ENCODE assay signal across 14 cellular contexts in genomic region chr1:181503130-181503810, GRCh38. TPM values are rescaled to one million over a fixed set of nuclear protein-coding genes. Genes with fewer than 3 reads are reported as not detected.
DNase-seq lines count a peak whose midpoint lies in the region; ATAC-seq, FAIRE-seq and TF ChIP-seq lines count a peak whose summit lies in the region.
"Had no signal": no experiment of that assay in that cellular context is flagged by ENCODE, and none has a peak within 500 bp of the region (broad histone marks: within the 10 kb centered on the region; RNA-seq: fewer than 3 reads in every experiment).

No MANE protein-coding gene starts in this region.

- FAIRE-seq in astrocyte (lab: Jason Lieb, UNC), result no peak
- FAIRE-seq: A549 had no signal

- intact Hi-C loops in Right ventricle myocardium inferior (cut with DNase I) (no loop called here), aorta (cut with DNase I) (no loop called here)
- intact Hi-C loops in activated CD4-positive, alpha-beta T cell treated with anti-CD3 and anti-CD28 coated beads for 36 hours (cut with DNase I, micrococcal nuclease), result no loop called here

- H3K4me1 ChIP-seq in right atrium auricular region (no peaks in the 10 kb centered on the region), astrocyte (ENCODE audit: insufficient read depth, low read length) (no peaks in the 10 kb centered on the region), mesodermal cell (ENCODE audit: control insufficient read depth, insufficient read depth, low read length, poor library complexity, severe bottlenecking) (no peaks in the 10 kb centered on the region), aorta (ENCODE audit: control insufficient read depth in 1 of 2, insufficient read depth in 2 of 2, low read length in 2 of 2) (no peaks in the 10 kb centered on the region)
- H3K4me1 ChIP-seq: A549 had no signal

- H3K4me1 Mint-ChIP-seq in astrocyte (ENCODE audit: low read depth, unreplicated experiment), result peaks cover 13% of the 10 kb centered on the region
- H3K4me1 Mint-ChIP-seq in activated CD4-positive, alpha-beta T cell treated with anti-CD3 and anti-CD28 coated beads for 36 hours, result peaks cover 2% of the 10 kb centered on the region

- no peaks in the 10 kb centered on the region for H4K20me1 ChIP-seq in astrocyte (ENCODE audit: insufficient read depth, low read length)

- peak overlapping the region; percentile 94 for H3K27ac Mint-ChIP-seq in astrocyte (ENCODE audit: unreplicated experiment)
- no peak overlapping the region for H3K27ac Mint-ChIP-seq in activated CD4-positive, alpha-beta T cell treated with anti-CD3 and anti-CD28 coated beads for 36 hours

- no peak overlapping the region for H3K4me3 Mint-ChIP-seq in astrocyte (ENCODE audit: unreplicated experiment)
- no peak overlapping the region for H3K4me3 Mint-ChIP-seq in activated CD4-positive, alpha-beta T cell treated with anti-CD3 and anti-CD28 coated beads for 36 hours

- H2AFZ ChIP-seq in astrocyte (ENCODE audit: low read depth, low read length), result no peak overlapping the region

- H3K27me3 ChIP-seq in right atrium auricular region (no peaks in the 10 kb centered on the region), astrocyte (ENCODE audit: insufficient read depth, low read length) (no peaks in the 10 kb centered on the region), aorta (ENCODE audit: control insufficient read depth in 1 of 2, insufficient read depth in 2 of 2, low read length in 1 of 2) (peaks cover 0 to 2% of the 10 kb centered on the region in 2 donors)

- H3K9me3 Mint-ChIP-seq in astrocyte (ENCODE audit: unreplicated experiment), result peaks cover 3% of the 10 kb centered on the region
- no peaks in the 10 kb centered on the region for H3K9me3 Mint-ChIP-seq in activated CD4-positive, alpha-beta T cell treated with anti-CD3 and anti-CD28 coated beads for 36 hours (ENCODE audit: low read depth)

- H3K9ac ChIP-seq in astrocyte (ENCODE audit: low read length), result no peak overlapping the region

- 82 to 90% methylated on average over 4 to 5 of the region's 6 CpGs for WGBS in mesodermal cell (ENCODE audit: insufficient coverage in 2 of 2), 2 experiments
- 37 to 45% methylated on average over 6 of the region's 6 CpGs for WGBS in aorta, 2 donors

- H3K36me3 ChIP-seq in right atrium auricular region (no peaks in the 10 kb centered on the region), astrocyte (ENCODE audit: insufficient read depth, low read length) (no peaks in the 10 kb centered on the region), mesodermal cell (ENCODE audit: control insufficient read depth, insufficient read depth, low read length) (no peaks in the 10 kb centered on the region), aorta (ENCODE audit: control insufficient read depth in 1 of 2, insufficient read depth in 2 of 2, low read length in 1 of 2) (no peaks in the 10 kb centered on the region)

- no peaks in the 10 kb centered on the region for H3K79me2 ChIP-seq in astrocyte (ENCODE audit: insufficient read depth, low read length)

- H3K4me2 ChIP-seq in astrocyte (ENCODE audit: low read length), result no peak overlapping the region
- H3K4me2 ChIP-seq: A549 had no signal

- TF ChIP-seq CTCF in right atrium auricular region (IDR thresholded peaks at IDR 0.05) (no peak), astrocyte (IDR thresholded peaks at IDR 0.05; ENCODE audit: insufficient read depth, low read depth, low read length) (no peak)

- ATAC-seq in Right ventricle myocardium inferior (peak; percentile 62), aorta (ENCODE audit: low FRiP score) (peak; percentile 74), GM21717 (IDR thresholded peaks at IDR 0.05; ENCODE audit: unreplicated experiment) (no peak), HG03520 (IDR thresholded peaks at IDR 0.05; ENCODE audit: unreplicated experiment) (no peak)
- no peak for ATAC-seq in activated CD4-positive, alpha-beta T cell treated with anti-CD3 and anti-CD28 coated beads for 36 hours

- H3K36me3 Mint-ChIP-seq in astrocyte (ENCODE audit: low read depth, unreplicated experiment), result no peaks in the 10 kb centered on the region
- no peaks in the 10 kb centered on the region for H3K36me3 Mint-ChIP-seq in activated CD4-positive, alpha-beta T cell treated with anti-CD3 and anti-CD28 coated beads for 36 hours (ENCODE audit: low read depth)

- peaks cover 15% of the 10 kb centered on the region for H3K27me3 Mint-ChIP-seq in astrocyte (ENCODE audit: low read depth, unreplicated experiment)
- peaks cover 4% of the 10 kb centered on the region for H3K27me3 Mint-ChIP-seq in activated CD4-positive, alpha-beta T cell treated with anti-CD3 and anti-CD28 coated beads for 36 hours

- DNase-seq in Right ventricle myocardium inferior (ENCODE audit: missing footprints), result no peak
- DNase-seq in right atrium auricular region (ENCODE audit: low spot score), result no peak
- DNase-seq in astrocyte (ENCODE audit: low read depth), result peak; percentile 42
- DNase-seq in aorta, result no peak
- DNase-seq in activated CD4-positive, alpha-beta T cell treated with anti-CD3 and anti-CD28 coated beads for 36 hours, result no peak
- DNase-seq: activated naive CD4-positive, alpha-beta T cell treated with anti-CD3 and anti-CD28 coated beads, Interleukin-2, amount 50 U/mL, for 16 hours; central memory CD4-positive, alpha-beta T cell; hypothalamus; NCI-H526 had no signal

- no peak overlapping the region for H3K27ac ChIP-seq in right atrium auricular region
- H3K27ac ChIP-seq in astrocyte (ENCODE audit: low read depth, low read length), result no peak overlapping the region
- H3K27ac ChIP-seq in mesodermal cell (ENCODE audit: low read depth, low read length, severe bottlenecking), result peak overlapping the region; percentile 39
- H3K27ac ChIP-seq in aorta (ENCODE audit: low read depth in 1 of 2, low read length in 2 of 2), result no peak overlapping the region
- H3K27ac ChIP-seq: A549 had no signal

- CTCF ChIA-PET in activated CD4-positive, alpha-beta T cell treated with anti-CD3 and anti-CD28 coated beads for 36 hours (lab: Charles Lee), result interaction anchor here (1.0 to 1.9 kb wide), 4 partner anchors 10 to 37 kb away, joined by 3 to 4 read pairs (median 4); no protein-coding TSS in a partner anchor

- POLR2A ChIA-PET in activated CD4-positive, alpha-beta T cell treated with anti-CD3 and anti-CD28 coated beads for 36 hours (lab: Charles Lee), result interaction anchor here (0.6 kb wide), 1 partner anchor 12 kb away, joined by 3 read pairs; no protein-coding TSS in a partner anchor

- H3K9me3 ChIP-seq in right atrium auricular region, result no peaks in the 10 kb centered on the region
- H3K9me3 ChIP-seq in astrocyte (ENCODE audit: insufficient read depth, low read depth, low read length), result no peaks in the 10 kb centered on the region
- H3K9me3 ChIP-seq in mesodermal cell (ENCODE audit: control insufficient read depth, low read length), result no peaks in the 10 kb centered on the region
- H3K9me3 ChIP-seq in aorta (ENCODE audit: control insufficient read depth, low read length), result peaks cover 2% of the 10 kb centered on the region
- H3K9me3 ChIP-seq: A549 had no signal

- H3K4me3 ChIP-seq in right atrium auricular region, result no peak overlapping the region
- H3K4me3 ChIP-seq in astrocyte (ENCODE audit: insufficient read depth, low read depth, low read length), result no peak overlapping the region
- no peak overlapping the region for H3K4me3 ChIP-seq in mesodermal cell (ENCODE audit: extremely low read depth, insufficient read depth, low read length, poor library complexity, severe bottlenecking)
- H3K4me3 ChIP-seq in aorta (ENCODE audit: low read length in 2 of 2), result no peak overlapping the region
- H3K4me3 ChIP-seq: A549, lung had no signal

RNA-seq across cellular contexts. Expression of gene CACNA1E, which starts 20.0 kb away (rescaled TPM):
- total RNA-seq in Right ventricle myocardium inferior, result 3.7 TPM
- total RNA-seq in right atrium auricular region, result 1 to 10 TPM; 1.7 to 2.2 TPM
- total RNA-seq in astrocyte, result 0.07 and 0.14 TPM in 2 replicates
- polyA plus RNA-seq in mesodermal cell (2013, experiment 1 of 2), result 0.07 TPM
- 0.05 TPM for polyA plus RNA-seq in mesodermal cell (2013, experiment 2 of 2)
- total RNA-seq in aorta, result under 1 TPM; 0.06 to 0.19 TPM
- polyA plus RNA-seq in aorta, result not detected
- not detected for total RNA-seq in activated CD4-positive, alpha-beta T cell treated with anti-CD3 and anti-CD28 coated beads for 36 hours

Comparison
In these comparisons a context has a peak if more than half of its experiments do, and no peak if none do; other contexts are left out.
1. ATAC-seq: peak in Right ventricle myocardium inferior (single experiment) and aorta (single experiment); none in activated CD4-positive, alpha-beta T cell treated with anti-CD3 and anti-CD28 coated beads for 36 hours (single experiment), GM21717 (single experiment) and HG03520 (single experiment).